12 cellular contexts compared by ENCODE assay signal in the genomic region with DNA sequence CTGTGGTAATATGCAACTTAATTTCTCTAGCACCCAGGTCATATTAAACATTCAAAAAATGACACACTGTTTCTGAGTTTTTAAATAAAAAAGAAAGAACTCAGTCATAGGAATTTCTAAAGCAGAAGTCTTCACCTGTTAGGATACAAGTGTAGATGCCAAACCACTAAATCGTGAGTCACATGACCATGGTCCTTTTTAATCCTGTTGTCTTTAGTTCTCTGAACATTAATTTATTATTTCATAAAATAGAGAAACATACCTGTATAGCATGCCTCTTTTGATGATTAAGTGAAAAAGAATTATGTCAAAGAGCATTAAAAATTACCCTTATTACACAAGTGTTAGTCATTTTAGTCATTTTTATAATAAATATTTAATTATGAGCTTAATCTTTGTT.
"Had no signal": no experiment of that assay in that cellular context is flagged by ENCODE, and none has a peak within 500 bp of the region (broad histone marks: within the 10 kb centered on the region; RNA-seq: fewer than 3 reads in every experiment).

No MANE protein-coding gene starts in this region.

- H3K27ac ChIP-seq: esophagus squamous epithelium, neutrophil, psoas muscle had no signal

- H3K4me3 ChIP-seq: esophagus squamous epithelium, psoas muscle had no signal

- H3K9me3 ChIP-seq: esophagus squamous epithelium, psoas muscle had no signal

- ATAC-seq: naive thymus-derived CD8-positive, alpha-beta T cell; psoas muscle; sciatic nerve had no signal

- H3K4me1 ChIP-seq: esophagus squamous epithelium, psoas muscle had no signal

- H3K36me3 ChIP-seq: esophagus squamous epithelium, neutrophil had no signal

- FAIRE-seq: colon, small intestine had no signal

- H3K27me3 ChIP-seq: esophagus squamous epithelium, neutrophil had no signal

- DNase-seq: esophagus squamous epithelium; foreskin fibroblast; naive thymus-derived CD8-positive, alpha-beta T cell; psoas muscle; retina; small intestine; stimulated activated CD4-positive, alpha-beta T cell treated with anti-CD3 and anti-CD28 coated beads, Interleukin-2, amount 100 ng/mL, for 48 hours; stimulated activated naive CD4-positive, alpha-beta T cell treated with Interleukin-2 at 50 U/mL for 16 hours had no signal

- H3K27ac Mint-ChIP-seq: dendritic cell treated with granulocyte-macrophage colony-stimulating factor and Interleukin-4, amounts not matched to agents 40 ng/mL and 50 ng/mL, for 4 days; naive thymus-derived CD8-positive, alpha-beta T cell had no signal
